Comparison of ENCODE assay signal across 7 cellular contexts in genomic region chr21:34630536-34631143, GRCh38. TPM values are rescaled to one million over a fixed set of nuclear protein-coding genes. Genes with fewer than 3 reads are reported as not detected.
DNase-seq lines count a peak whose midpoint lies in the region; ATAC-seq and TF ChIP-seq lines count a peak whose summit lies in the region.

No MANE protein-coding gene starts in this region.

- no peak overlapping the region for H3K18ac ChIP-seq in H9 (ENCODE audit: insufficient read length, low read depth, low read length)

- H3K9ac ChIP-seq in H9 (ENCODE audit: extremely low read depth, insufficient read length, low read length) = no peak overlapping the region
- H3K9ac ChIP-seq in adipocyte (ENCODE audit: low read length) = no peak overlapping the region

- H3K9me3 ChIP-seq in H9 (ENCODE audit: control insufficient read depth, low read depth, low read length) (no peaks in the 10 kb centered on the region), adipocyte (ENCODE audit: control insufficient read depth, low read length) (no peaks in the 10 kb centered on the region)

- H3K27ac Mint-ChIP-seq in H9 = no peak overlapping the region

- DNase-seq in DMS53 (lab: John Stamatoyannopoulos, UW) = peak; percentile 66
- DNase-seq in H9 = no peak
- peak; percentile 76 for DNase-seq in NCI-H345 (lab: John Stamatoyannopoulos, UW)
- DNase-seq in adipocyte (ENCODE audit: low read depth) = peak; percentile 87
- DNase-seq in left cardiac atrium = no peak
- DNase-seq in sciatic nerve (ENCODE audit: low spot score) = no peak

- no peak overlapping the region for H3K4me3 ChIP-seq in adipocyte (ENCODE audit: low read length)

- no peaks in the 10 kb centered on the region; a peak in 1 of 5 replicates for H3K9me3 Mint-ChIP-seq in H9

- H2AK5ac ChIP-seq in H9 (ENCODE audit: insufficient read length, low read length) = no peak overlapping the region

- no peak overlapping the region for H4K91ac ChIP-seq in H9 (ENCODE audit: insufficient read length, low read depth, low read length)

- no peaks in the 10 kb centered on the region for H3K36me3 ChIP-seq in adipocyte (ENCODE audit: control insufficient read depth, insufficient read depth, low read length, severe bottlenecking)

- peak; percentile 59 to 77 for ATAC-seq in left cardiac atrium
- ATAC-seq in sciatic nerve = peak; percentile 76
- ATAC-seq in HG03565 (IDR thresholded peaks at IDR 0.05; ENCODE audit: unreplicated experiment) = no peak

- no peak overlapping the region for H3K4ac ChIP-seq in H9 (ENCODE audit: low read depth, low read length)

- H4K5ac ChIP-seq in H9 (ENCODE audit: insufficient read length, low read depth, low read length) = no peak overlapping the region

- no peak overlapping the region for H2BK120ac ChIP-seq in H9 (ENCODE audit: low read depth, low read length, poor library complexity, severe bottlenecking)

- H3K4me1 ChIP-seq in H9 (ENCODE audit: insufficient read depth, low read length) = no peaks in the 10 kb centered on the region
- no peaks in the 10 kb centered on the region for H3K4me1 ChIP-seq in adipocyte (ENCODE audit: control insufficient read depth, insufficient read depth, low read length)

- no peak overlapping the region for H3K56ac ChIP-seq in H9 (ENCODE audit: insufficient read length, low read depth, low read length)

- no peaks in the 10 kb centered on the region for H3K79me1 ChIP-seq in H9 (ENCODE audit: insufficient read depth, low read depth, low read length, poor library complexity, severe bottlenecking)

- intact Hi-C loops in left cardiac atrium (cut with DNase I) = no loop called here
- intact Hi-C loops in sciatic nerve (cut with DNase I) = no loop called here

- no peaks in the 10 kb centered on the region for H3K4me1 Mint-ChIP-seq in H9

- H3K36me3 Mint-ChIP-seq in H9 (ENCODE audit: insufficient read depth in 1 of 3, low read depth in 3 of 3) = no peaks in the 10 kb centered on the region

- H2BK15ac ChIP-seq in H9 (ENCODE audit: low read depth, low read length) = no peak overlapping the region

- no CpG with 5 or more reads among the region's 6 CpGs for WGBS in H9 (ENCODE audit: extremely low coverage, insufficient read length, low lambda C conversion rate)

- no peak overlapping the region for H4K8ac ChIP-seq in H9 (replicated peaks; ENCODE audit: insufficient read length, low read depth, low read length)

- H3K79me2 ChIP-seq in H9 (ENCODE audit: insufficient read depth, low read length) = no peaks in the 10 kb centered on the region

- no peak overlapping the region for H3K4me2 ChIP-seq in H9 (ENCODE audit: insufficient read depth, insufficient read length, low read length)

- TF ChIP-seq CTCF in H9 (conservative IDR thresholded peaks at IDR 0.05) = peak; percentile 83

- no peak overlapping the region for H3K27ac ChIP-seq in H9 (ENCODE audit: insufficient read length, low read depth, low read length)

- H3K27me3 Mint-ChIP-seq in H9 (ENCODE audit: low read depth) = peaks cover 18% of the 10 kb centered on the region

- no peak overlapping the region for H3K4me3 Mint-ChIP-seq in H9

- no peaks in the 10 kb centered on the region for H4K20me1 ChIP-seq in H9 (ENCODE audit: control insufficient read depth, insufficient read depth, insufficient read length)

- H2BK5ac ChIP-seq in H9 (ENCODE audit: insufficient read length, low read length) = no peak overlapping the region

- no peak overlapping the region for H2BK12ac ChIP-seq in H9 (ENCODE audit: insufficient read length, low read depth, low read length)

- H2AFZ ChIP-seq in H9 (ENCODE audit: low read length) = no peak overlapping the region

- H3K27me3 ChIP-seq in H9 (ENCODE audit: insufficient read depth, low read length) = no peaks in the 10 kb centered on the region
- H3K27me3 ChIP-seq in adipocyte (replicated peaks; ENCODE audit: control insufficient read depth, insufficient read depth, low read length) = peaks cover 48% of the 10 kb centered on the region

- H3T11ph ChIP-seq in H9 (ENCODE audit: low read length) = no peak overlapping the region

- H3K23me2 ChIP-seq in H9 (ENCODE audit: insufficient read length, low read depth, low read length, poor library complexity, severe bottlenecking) = no peaks in the 10 kb centered on the region

- no peak overlapping the region for H2BK20ac ChIP-seq in H9 (ENCODE audit: low read depth, low read length, poor library complexity, severe bottlenecking)

- H3K23ac ChIP-seq in H9 (ENCODE audit: insufficient read length, low read depth, low read length) = no peak overlapping the region

- no peak overlapping the region for H3K14ac ChIP-seq in H9 (ENCODE audit: insufficient read depth, low read length)

RNA-seq across cellular contexts. Expression of gene RCAN1, which starts 15.7 kb away (rescaled TPM):
- total RNA-seq in H9 (2021) (5.7 and 7.0 TPM in 2 replicates), left cardiac atrium (10 to 100 TPM; 34.8 to 35.3 TPM), sciatic nerve (60.9 TPM)

RNA-seq across cellular contexts. Expression of gene CLIC6, which starts 38.2 kb away (rescaled TPM):
- total RNA-seq in H9 (2021) (0.90 and 1.3 TPM in 2 replicates), left cardiac atrium (1 to 10 TPM; 4.8 to 9.3 TPM), sciatic nerve (4.7 TPM)

Comparison
In these comparisons a context has a peak if more than half of its experiments do, and no peak if none do; other contexts are left out.
1. DNase-seq: peak in DMS53 (single experiment), NCI-H345 (single experiment) and adipocyte (single experiment); none in H9 (single experiment), left cardiac atrium (single experiment) and sciatic nerve (single experiment).